31 cellular contexts compared by ENCODE assay signal in the genomic region with DNA sequence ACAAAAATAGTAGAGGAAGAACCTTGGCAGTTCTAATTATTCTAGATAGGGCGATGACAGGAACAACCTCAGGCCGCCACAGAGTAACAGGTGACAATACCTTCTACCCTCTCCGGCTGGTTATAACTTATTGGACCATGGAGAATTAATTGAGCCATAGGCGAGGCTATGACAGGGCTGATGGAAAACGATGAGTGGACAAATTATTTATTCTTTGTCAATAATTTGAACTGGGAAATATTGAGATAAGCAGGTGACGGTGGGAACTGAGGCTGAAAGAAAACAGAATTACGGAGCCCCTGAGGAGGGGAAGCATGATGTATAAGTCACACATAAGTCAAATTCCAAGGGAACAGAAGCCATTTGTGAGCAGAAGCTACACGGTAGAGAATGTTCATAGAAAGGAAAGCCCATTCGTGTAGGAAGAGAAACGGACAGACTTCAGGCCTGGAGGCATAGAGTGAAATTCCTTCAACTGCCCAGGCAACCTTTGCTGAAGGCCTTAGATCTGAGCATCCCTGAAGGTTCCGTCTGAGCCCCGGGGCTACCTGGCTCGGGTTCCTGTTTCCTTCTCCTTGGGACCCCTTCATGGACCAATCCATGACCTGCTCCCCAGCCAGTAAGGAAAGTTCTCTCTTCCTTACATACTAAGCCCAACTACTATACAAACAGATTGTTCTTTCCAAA.
"Had no signal": no experiment of that assay in that cellular context is flagged by ENCODE, and none has a peak within 500 bp of the region (broad histone marks: within the 10 kb centered on the region; RNA-seq: fewer than 3 reads in every experiment).

No MANE protein-coding gene starts in this region.

- H3K4me1 Mint-ChIP-seq: natural killer cell; nephron; neural progenitor cell; stimulated activated memory B cell treated with anti-CD40 and anti-IgM and Interleukin-4, amounts not matched to agents 10 μg/mL and 1 μg/mL and 100 μg/mL, for 72 hours; stimulated activated naive CD8-positive, alpha-beta T cell treated with anti-CD3 and anti-CD28 coated beads, Interleukin-15, amount 100 ng/mL, for 72 hours had no signal

- H3K4me3 Mint-ChIP-seq: natural killer cell; nephron; neural progenitor cell; stimulated activated memory B cell treated with anti-CD40 and anti-IgM and Interleukin-4, amounts not matched to agents 10 μg/mL and 1 μg/mL and 100 μg/mL, for 72 hours; stimulated activated naive CD8-positive, alpha-beta T cell treated with anti-CD3 and anti-CD28 coated beads, Interleukin-15, amount 100 ng/mL, for 72 hours; type B pancreatic cell had no signal

- H3K4me3 ChIP-seq: neural progenitor cell, ovary, psoas muscle, skin epidermis, smooth muscle cell, spleen, suprapubic skin, testis, tibial artery, transverse colon, upper lobe of right lung, uterus had no signal

- H3K9ac ChIP-seq: neural progenitor cell, parathyroid adenoma had no signal

- H3K9me3 ChIP-seq: ovary, psoas muscle, spleen, suprapubic skin, testis, tibial artery, transverse colon, upper lobe of right lung, uterus had no signal

- H3K27me3 ChIP-seq: neural progenitor cell, ovary, suprapubic skin, testis, tibial artery, uterus had no signal

- H3K9me3 Mint-ChIP-seq: natural killer cell; nephron; neural progenitor cell; stimulated activated memory B cell treated with anti-CD40 and anti-IgM and Interleukin-4, amounts not matched to agents 10 μg/mL and 1 μg/mL and 100 μg/mL, for 72 hours; stimulated activated naive CD8-positive, alpha-beta T cell treated with anti-CD3 and anti-CD28 coated beads, Interleukin-15, amount 100 ng/mL, for 72 hours; type B pancreatic cell had no signal

- H2AFZ ChIP-seq: neural progenitor cell, parathyroid adenoma had no signal

- H3K27me3 Mint-ChIP-seq: progenitor cell of endocrine pancreas; stimulated activated naive CD8-positive, alpha-beta T cell treated with anti-CD3 and anti-CD28 coated beads, Interleukin-15, amount 100 ng/mL, for 72 hours; type B pancreatic cell had no signal

- H3K36me3 Mint-ChIP-seq: natural killer cell; neural progenitor cell; stimulated activated memory B cell treated with anti-CD40 and anti-IgM and Interleukin-4, amounts not matched to agents 10 μg/mL and 1 μg/mL and 100 μg/mL, for 72 hours; type B pancreatic cell had no signal

- H3K4me1 ChIP-seq: neural progenitor cell, parathyroid adenoma, psoas muscle, spleen, suprapubic skin, testis, transverse colon, upper lobe of right lung, uterus had no signal

- ATAC-seq: natural killer cell; psoas muscle; right cardiac atrium; sciatic nerve; stimulated activated memory B cell treated with anti-CD40 and anti-IgM and Interleukin-4, amounts not matched to agents 10 μg/mL and 1 μg/mL and 100 μg/mL, for 72 hours; stimulated activated naive CD8-positive, alpha-beta T cell treated with anti-CD3 and anti-CD28 coated beads, Interleukin-15, amount 100 ng/mL, for 72 hours; stimulated activated naive CD8-positive, alpha-beta T cell treated with anti-CD3 and anti-CD28 coated beads, Interleukin-15, Interleukin-2, amounts not matched to agents 100 U/mL and 50 U/mL, for 24 hours; upper lobe of right lung had no signal

- H3K27ac ChIP-seq: neural progenitor cell, ovary, parathyroid adenoma, psoas muscle, skin epidermis, spleen, suprapubic skin, testis, tibial artery, transverse colon, upper lobe of right lung, uterus had no signal

- H3K79me2 ChIP-seq: parathyroid adenoma had no signal

- H3K27ac Mint-ChIP-seq: natural killer cell; nephron; neural progenitor cell; progenitor cell of endocrine pancreas; stimulated activated memory B cell treated with anti-CD40 and anti-IgM and Interleukin-4, amounts not matched to agents 10 μg/mL and 1 μg/mL and 100 μg/mL, for 72 hours; type B pancreatic cell had no signal

- DNase-seq: natural killer cell; occipital lobe; ovary; posterior cingulate gyrus; psoas muscle; right cardiac atrium; spleen; stimulated activated CD4-positive, alpha-beta T cell treated with anti-CD3 and anti-CD28 coated beads, Interleukin-12 subunit alpha, Interleukin-12 subunit beta, amount 100 ng/mL, for 4 hours; stimulated activated CD4-positive, alpha-beta T cell treated with anti-CD3 and anti-CD28 coated beads, Interleukin-1b, Interleukin-23, amount 100 ng/mL, for 48 hours; stimulated activated CD4-positive, alpha-beta T cell treated with anti-CD3 and anti-CD28 coated beads, Interleukin-4, amount 100 ng/mL, for 1 hour; stimulated activated CD4-positive, alpha-beta T cell treated with anti-CD3 and anti-CD28 coated beads, Interleukin-4, amount 100 ng/mL, for 4 hours; stimulated activated CD8-positive, alpha-beta memory T cell treated with anti-CD3 and anti-CD28 coated beads, Interleukin-4, amount 100 ng/mL, for 48 hours; stimulated activated naive CD4-positive, alpha-beta T cell; stimulated activated naive CD8-positive, alpha-beta T cell treated with anti-CD3 and anti-CD28 coated beads, Interleukin-15, amount 100 ng/mL, for 72 hours; stimulated activated naive CD8-positive, alpha-beta T cell treated with anti-CD3 and anti-CD28 coated beads, Interleukin-15, Interleukin-2, amounts not matched to agents 100 U/mL and 50 U/mL, for 24 hours; substantia nigra; testis; tibial artery; transverse colon; upper lobe of right lung; uterus had no signal

- H3K36me3 ChIP-seq: neural progenitor cell, ovary, spleen, suprapubic skin, tibial artery, transverse colon, upper lobe of right lung, uterus had no signal

- H3K4me2 ChIP-seq: neural progenitor cell, smooth muscle cell had no signal
